Comparison of ENCODE assay signal across 27 cellular contexts in the genomic region with DNA sequence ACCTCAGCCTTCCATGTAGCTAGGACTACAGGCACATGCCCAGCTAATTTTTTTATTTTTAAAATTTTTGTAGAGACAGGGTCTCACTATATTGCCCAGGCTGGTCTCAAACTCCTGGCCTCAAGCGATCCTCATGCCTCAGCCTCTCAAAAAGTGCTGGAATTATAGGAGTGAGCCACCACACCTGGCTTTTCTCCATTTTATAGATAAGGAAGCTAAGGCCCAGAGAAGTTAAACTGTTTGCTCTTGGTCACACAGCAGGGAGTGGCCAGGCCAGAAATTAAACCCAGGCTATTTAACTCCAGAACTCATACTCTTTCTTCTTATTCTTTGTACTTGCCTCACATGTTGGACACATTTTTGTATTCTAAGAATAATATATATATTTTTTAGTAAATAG.
"Had no signal": no experiment of that assay in that cellular context is flagged by ENCODE, and none has a peak within 500 bp of the region (broad histone marks: within the 10 kb centered on the region; RNA-seq: fewer than 3 reads in every experiment).

No MANE protein-coding gene starts in this region.

- H3K4me1 Mint-ChIP-seq: endodermal cell had no signal

- H3K4me3 Mint-ChIP-seq: dendritic cell treated with granulocyte-macrophage colony-stimulating factor and Interleukin-4, amounts not matched to agents 40 ng/mL and 50 ng/mL, for 4 days; effector memory CD8-positive, alpha-beta T cell; endodermal cell; mesothelial cell of epicardium had no signal

- H3K27ac ChIP-seq: colonic mucosa, epithelial cell of prostate, esophagus squamous epithelium, gastrocnemius medialis, heart right ventricle, left lung, lower lobe of right lung had no signal

- H3K9me3 ChIP-seq: colonic mucosa, esophagus squamous epithelium, gastrocnemius medialis, heart right ventricle, left lung, lower lobe of right lung, mucosa of descending colon had no signal

- H3K27me3 ChIP-seq: colonic mucosa, esophagus squamous epithelium, gastrocnemius medialis, heart right ventricle, left lung had no signal

- H3K9me3 Mint-ChIP-seq: dendritic cell treated with granulocyte-macrophage colony-stimulating factor and Interleukin-4, amounts not matched to agents 40 ng/mL and 50 ng/mL, for 4 days; effector memory CD8-positive, alpha-beta T cell had no signal

- H3K4me3 ChIP-seq: colonic mucosa, esophagus squamous epithelium, gastrocnemius medialis, heart right ventricle, left lung, lower lobe of right lung, mucosa of descending colon had no signal

- ATAC-seq: effector memory CD8-positive, alpha-beta T cell; esophagus mucosa; gastrocnemius medialis; heart right ventricle; left cardiac atrium; left lung; lower lobe of right lung; mucosa of descending colon had no signal

- H3K27ac Mint-ChIP-seq: dendritic cell treated with granulocyte-macrophage colony-stimulating factor and Interleukin-4, amounts not matched to agents 40 ng/mL and 50 ng/mL, for 4 days; endodermal cell; mesothelial cell of epicardium had no signal

- DNase-seq: colonic mucosa; cortex of kidney; effector CD8-positive, alpha-beta T cell; effector memory CD8-positive, alpha-beta T cell; endodermal cell; erythroblast; esophagus squamous epithelium; foreskin fibroblast; foreskin melanocyte; gastrocnemius medialis; glutamatergic neuron; head of caudate nucleus; heart right ventricle; hippocampal formation; left cardiac atrium; left lung; left ventricle myocardium superior; lower lobe of right lung; mesenchymal stem cell; mucosa of descending colon had no signal

- H3K4me1 ChIP-seq: colonic mucosa, heart right ventricle, left lung, lower lobe of right lung had no signal

- FAIRE-seq: endometrium, islet of Langerhans, keratinocyte had no signal

- H3K27me3 Mint-ChIP-seq: dendritic cell treated with granulocyte-macrophage colony-stimulating factor and Interleukin-4, amounts not matched to agents 40 ng/mL and 50 ng/mL, for 4 days; effector memory CD8-positive, alpha-beta T cell had no signal
